ENCODE assay signal across 12 cellular contexts in the genomic region with DNA sequence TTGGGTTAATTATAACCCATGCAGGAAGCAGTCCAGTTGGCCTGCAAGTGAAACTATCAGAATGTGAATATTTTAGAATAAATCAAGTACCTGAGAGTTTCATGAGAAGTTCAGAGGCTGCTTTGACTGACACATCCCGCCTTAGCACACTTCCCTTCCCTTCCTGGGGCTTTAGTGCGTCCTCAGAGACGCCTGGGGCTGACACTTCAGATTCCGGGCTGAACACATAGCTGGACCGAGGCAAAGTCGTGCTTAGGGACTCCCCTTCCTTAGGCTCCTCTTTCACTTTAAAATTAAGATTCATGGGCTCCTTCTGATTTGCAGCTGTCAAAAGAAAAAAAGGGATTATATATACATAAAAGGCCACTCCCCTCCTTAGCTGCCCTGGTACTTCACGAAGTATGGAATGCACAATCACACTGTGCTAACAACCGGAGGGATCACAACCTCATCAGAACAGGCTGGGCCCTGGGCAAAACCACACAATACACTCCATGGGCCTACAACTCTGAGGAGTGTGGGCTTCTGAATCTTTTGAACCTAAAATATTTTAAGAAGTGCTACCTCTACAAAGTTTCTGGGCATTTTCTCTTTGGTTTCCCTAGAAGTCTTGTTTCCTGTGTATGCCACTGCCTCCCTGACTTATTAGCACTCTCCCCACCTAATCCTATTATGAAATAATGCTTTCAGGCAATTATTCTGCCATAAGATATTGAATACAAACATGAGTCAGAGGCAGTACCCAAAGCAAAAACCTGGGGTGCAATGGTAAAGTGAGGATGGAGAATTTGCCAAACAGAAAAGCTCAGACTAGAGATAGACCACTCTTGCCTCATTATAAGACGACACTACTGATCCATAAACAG.
A peak's percentile ranks its signal among the peaks of the same experiment; 100 is the strongest.
DNase-seq lines count a peak whose midpoint lies in the region; ATAC-seq and TF ChIP-seq lines count a peak whose summit lies in the region.
"Had no signal": no experiment of that assay in that cellular context is flagged by ENCODE, and none has a peak within 500 bp of the region (broad histone marks: within the 10 kb centered on the region; RNA-seq: fewer than 3 reads in every experiment).

No MANE protein-coding gene starts in this region.

- H3K9me3 ChIP-seq in breast epithelium, result no peaks in the 10 kb centered on the region
- no peaks in the 10 kb centered on the region for H3K9me3 ChIP-seq in duodenal mucosa (ENCODE audit: control insufficient read depth in 1 of 2, low read length in 2 of 2)
- H3K9me3 ChIP-seq in prostate gland, result no peaks in the 10 kb centered on the region
- H3K9me3 ChIP-seq in OCI-LY7 (ENCODE audit: low read length), result no peaks in the 10 kb centered on the region

- H3K9ac ChIP-seq in duodenal mucosa (ENCODE audit: low read depth in 1 of 2, low read length in 2 of 2), result peak overlapping the region in 1 of 2 donors; percentile 13

- CTCF ChIA-PET in MCF 10A (lab: Yijun Ruan, JAX), result interaction anchor here (0.6 to 1.5 kb wide), 3 partner anchors 13 to 26 kb away, joined by 3 to 6 read pairs (median 3); no protein-coding TSS in a partner anchor
- CTCF ChIA-PET in OCI-LY7 (lab: Charles Lee; ENCODE audit: unreplicated experiment), result no interaction called here

- H3K4me1 ChIP-seq in breast epithelium (no peaks in the 10 kb centered on the region), duodenal mucosa (ENCODE audit: control insufficient read depth in 1 of 2, insufficient read depth in 2 of 2, low read length in 2 of 2) (peaks cover 0 to 23% of the 10 kb centered on the region in 2 donors), prostate gland (replicated peaks) (peaks cover 7% of the 10 kb centered on the region), OCI-LY7 (ENCODE audit: insufficient read depth, low read length, poor library complexity, severe bottlenecking) (no peaks in the 10 kb centered on the region)

- H3K27ac ChIP-seq in breast epithelium (no peak overlapping the region), duodenal mucosa (ENCODE audit: low read depth, low read length) (peak overlapping the region; percentile 26), prostate gland (no peak overlapping the region), OCI-LY7 (ENCODE audit: low read depth, low read length, poor library complexity, severe bottlenecking) (no peak overlapping the region)

- no peak overlapping the region for H3K4me3 Mint-ChIP-seq in MCF 10A (ENCODE audit: unreplicated experiment)
- peak overlapping the region in 1 of 2 donors; percentile 19 for H3K4me3 Mint-ChIP-seq in stimulated activated naive B cell treated with anti-CD40 and anti-IgM and Interleukin-4, amounts not matched to agents 10 μg/mL and 1 μg/mL and 100 μg/mL, for 72 hours
- no peak overlapping the region for H3K4me3 Mint-ChIP-seq in effector memory CD8-positive, alpha-beta T cell
- H3K4me3 Mint-ChIP-seq: brain; H9; naive thymus-derived CD8-positive, alpha-beta T cell had no signal

- H3K9me2 ChIP-seq in OCI-LY7 (ENCODE audit: insufficient read depth, low read length), result no peaks in the 10 kb centered on the region

- H3K36me3 ChIP-seq in breast epithelium (no peaks in the 10 kb centered on the region), duodenal mucosa (ENCODE audit: control insufficient read depth in 1 of 2, insufficient read depth in 2 of 2, low read length in 2 of 2) (peaks cover 0 to 4% of the 10 kb centered on the region in 2 donors), prostate gland (no peaks in the 10 kb centered on the region), OCI-LY7 (ENCODE audit: insufficient read depth, low read length) (peaks cover 80% of the 10 kb centered on the region)

- intact Hi-C loops in MCF 10A (cut with micrococcal nuclease) (no loop called here), breast epithelium (cut with DNase I; ENCODE audit: low total_unique reads) (loop anchor here (1.0 kb wide), 1 partner anchor 9 kb away; no protein-coding TSS in a partner anchor), prostate gland (cut with DNase I) (no loop called here), OCI-LY7 (cut with micrococcal nuclease; ENCODE audit: unreplicated experiment) (no loop called here)

- POLR2A ChIA-PET in MCF 10A (lab: Yijun Ruan, JAX) (interaction anchor here (0.8 to 1.4 kb wide), 2 partner anchors 12 to 66 kb away, joined by 3 to 4 read pairs; no protein-coding TSS in a partner anchor), OCI-LY7 (lab: Charles Lee) (interaction anchor here (0.8 kb wide), 1 partner anchor 18 kb away, joined by 4 read pairs; no protein-coding TSS in a partner anchor)

- ATAC-seq in HG02938 (IDR thresholded peaks at IDR 0.05; ENCODE audit: unreplicated experiment), result peak; percentile 30
- ATAC-seq in stimulated activated naive B cell treated with anti-CD40 and anti-IgM and Interleukin-4, amounts not matched to agents 10 μg/mL and 1 μg/mL and 100 μg/mL, for 72 hours (replicated peaks), result peak; percentile 18 to 31
- no peak for ATAC-seq in effector memory CD8-positive, alpha-beta T cell (replicated peaks)
- ATAC-seq: naive thymus-derived CD8-positive, alpha-beta T cell had no signal

- 0 out of 2 replicates have a peak, but pooled peaks cover 5% of the 10 kb centered on the region for H4K20me1 ChIP-seq in OCI-LY7 (ENCODE audit: insufficient read depth, low read length)

- peaks cover 7% of the 10 kb centered on the region for H3K9me3 Mint-ChIP-seq in MCF 10A (ENCODE audit: unreplicated experiment)
- H3K9me3 Mint-ChIP-seq in stimulated activated naive B cell treated with anti-CD40 and anti-IgM and Interleukin-4, amounts not matched to agents 10 μg/mL and 1 μg/mL and 100 μg/mL, for 72 hours, result no peaks in the 10 kb centered on the region
- H3K9me3 Mint-ChIP-seq in effector memory CD8-positive, alpha-beta T cell, result no peaks in the 10 kb centered on the region
- H3K9me3 Mint-ChIP-seq: H9; naive thymus-derived CD8-positive, alpha-beta T cell had no signal

- peak; percentile 35 for DNase-seq in MCF 10A (ENCODE audit: unreplicated experiment)
- no peak for DNase-seq in breast epithelium (ENCODE audit: low spot score in 2 of 2)
- DNase-seq in stimulated activated naive B cell treated with anti-CD40 and anti-IgM and Interleukin-4, amounts not matched to agents 10 μg/mL and 1 μg/mL and 100 μg/mL, for 72 hours, result no peak
- no peak for DNase-seq in prostate gland (ENCODE audit: low spot score)
- no peak for DNase-seq in effector memory CD8-positive, alpha-beta T cell
- no peak for DNase-seq in OCI-LY7 (ENCODE audit: low spot score)
- DNase-seq: H9; naive thymus-derived CD8-positive, alpha-beta T cell; NCI-H1105 had no signal

- peaks cover 6% of the 10 kb centered on the region for H3K4me1 Mint-ChIP-seq in MCF 10A (ENCODE audit: insufficient read depth, unreplicated experiment)
- H3K4me1 Mint-ChIP-seq in stimulated activated naive B cell treated with anti-CD40 and anti-IgM and Interleukin-4, amounts not matched to agents 10 μg/mL and 1 μg/mL and 100 μg/mL, for 72 hours, result peaks cover 20 to 37% of the 10 kb centered on the region in 2 donors
- H3K4me1 Mint-ChIP-seq in effector memory CD8-positive, alpha-beta T cell (ENCODE audit: low read depth in 2 of 2), result peaks cover 4 to 31% of the 10 kb centered on the region in 2 donors

- WGBS in prostate gland, result 75% methylated on average over 9 of the region's 9 CpGs

- H3K4me3 ChIP-seq in breast epithelium, result no peak overlapping the region
- peak overlapping the region; percentile 23 to 38 for H3K4me3 ChIP-seq in duodenal mucosa (ENCODE audit: low read depth in 1 of 2, low read length in 2 of 2)
- no peak overlapping the region for H3K4me3 ChIP-seq in prostate gland
- H3K4me3 ChIP-seq in OCI-LY7 (ENCODE audit: low read depth, low read length, poor library complexity, severe bottlenecking), result no peak overlapping the region

- no peaks in the 10 kb centered on the region for H3K27me3 ChIP-seq in breast epithelium
- no peaks in the 10 kb centered on the region for H3K27me3 ChIP-seq in duodenal mucosa (ENCODE audit: control insufficient read depth in 1 of 2, insufficient read depth in 2 of 2, low read length in 2 of 2)
- no peaks in the 10 kb centered on the region for H3K27me3 ChIP-seq in prostate gland (replicated peaks; ENCODE audit: insufficient read depth)

- no peak overlapping the region for H3K27ac Mint-ChIP-seq in MCF 10A (ENCODE audit: low read depth, unreplicated experiment)
- H3K27ac Mint-ChIP-seq in stimulated activated naive B cell treated with anti-CD40 and anti-IgM and Interleukin-4, amounts not matched to agents 10 μg/mL and 1 μg/mL and 100 μg/mL, for 72 hours, result peak overlapping the region; percentile 56
- peak overlapping the region in 1 of 2 donors; percentile 4 for H3K27ac Mint-ChIP-seq in effector memory CD8-positive, alpha-beta T cell

- no peak overlapping the region for H3K4me2 ChIP-seq in OCI-LY7 (ENCODE audit: low read length)

- TF ChIP-seq CTCF in MCF 10A (IDR thresholded peaks at IDR 0.05; ENCODE audit: unreplicated experiment), result no peak
- TF ChIP-seq CTCF in breast epithelium (IDR thresholded peaks at IDR 0.05), result no peak
- no peak for TF ChIP-seq CTCF in prostate gland (IDR thresholded peaks at IDR 0.05)
- TF ChIP-seq CTCF in OCI-LY7 (conservative IDR thresholded peaks at IDR 0.05; ENCODE audit: low read length), result no peak

- H3K36me3 Mint-ChIP-seq in MCF 10A (ENCODE audit: insufficient read depth, unreplicated experiment), result no peaks in the 10 kb centered on the region
- peaks cover 7 to 18% of the 10 kb centered on the region in 2 donors for H3K36me3 Mint-ChIP-seq in stimulated activated naive B cell treated with anti-CD40 and anti-IgM and Interleukin-4, amounts not matched to agents 10 μg/mL and 1 μg/mL and 100 μg/mL, for 72 hours
- peaks cover 11% of the 10 kb centered on the region for H3K36me3 Mint-ChIP-seq in effector memory CD8-positive, alpha-beta T cell (ENCODE audit: insufficient read depth)

- TF ChIP-seq POLR2A in breast epithelium (IDR thresholded peaks at IDR 0.05), result no peak
- no peak for TF ChIP-seq POLR2A in prostate gland (IDR thresholded peaks at IDR 0.05)

- no peak overlapping the region for H2AFZ ChIP-seq in OCI-LY7 (ENCODE audit: low read length)

- no peaks in the 10 kb centered on the region for H3K27me3 Mint-ChIP-seq in MCF 10A (ENCODE audit: insufficient read depth, unreplicated experiment)
- no peaks in the 10 kb centered on the region for H3K27me3 Mint-ChIP-seq in stimulated activated naive B cell treated with anti-CD40 and anti-IgM and Interleukin-4, amounts not matched to agents 10 μg/mL and 1 μg/mL and 100 μg/mL, for 72 hours
- no peaks in the 10 kb centered on the region for H3K27me3 Mint-ChIP-seq in effector memory CD8-positive, alpha-beta T cell
- H3K27me3 Mint-ChIP-seq: brain; naive thymus-derived CD8-positive, alpha-beta T cell had no signal

- BruUV-seq in MCF 10A (replicated peaks; lab: Mats Ljungman, UMichigan) (TSS peak; percentile 60), OCI-LY7 (replicated peaks; lab: Mats Ljungman, UMichigan) (no TSS peak)

- peaks cover 6% of the 10 kb centered on the region; the same call in 1 of the 2 replicates for H3K79me2 ChIP-seq in OCI-LY7 (ENCODE audit: insufficient read depth, low read depth, low read length)

Comparison
In these comparisons a context has a peak if more than half of its experiments do, and no peak if none do; other contexts are left out.
1. H3K4me3 ChIP-seq: peak in duodenal mucosa (2 of 2); none in breast epithelium (0 of 3), prostate gland (0 of 2) and OCI-LY7 (single experiment).